Comparison of ENCODE assay signal across 1 cellular context in genomic region chr16:3003582-3004270, GRCh38.
TF ChIP-seq lines count a peak whose summit lies in the region.

No MANE protein-coding gene starts in this region.

TF ChIP-seq in HepG2, 621 proteins besides CTCF, POLR2A, EP300 and RAD21 (continued from another document and continues in another):
- TF ChIP-seq MAX (IDR thresholded peaks at IDR 0.05) (peak; percentile 79), ZNF580 (CRISPR knock-in tag; IDR thresholded peaks at IDR 0.05; ENCODE audit: borderline replicate concordance, low read depth) (peak; percentile 76; the same call in 1 of the 2 replicates), ZNF678 (CRISPR knock-in tag; IDR thresholded peaks at IDR 0.05) (no peak), ARID5B (CRISPR knock-in tag; IDR thresholded peaks at IDR 0.05) (peak; percentile 28; the same call in 1 of the 2 replicates), NONO (IDR thresholded peaks at IDR 0.05) (no peak), NONO (CRISPR knock-in tag; conservative IDR thresholded peaks at IDR 0.05) (no peak), GATAD1 (CRISPR knock-in tag; IDR thresholded peaks at IDR 0.05) (peak; percentile 71; the same call in 1 of the 2 replicates), TBX2 (CRISPR knock-in tag; IDR thresholded peaks at IDR 0.05; ENCODE audit: borderline replicate concordance) (peak; percentile 71), ZNF33A (CRISPR knock-in tag; IDR thresholded peaks at IDR 0.05; ENCODE audit: borderline replicate concordance) (no peak), FOXA3 (CRISPR knock-in tag; IDR thresholded peaks at IDR 0.05) (peak; percentile 35; the same call in 1 of the 2 replicates), ZBTB42 (CRISPR knock-in tag; IDR thresholded peaks at IDR 0.05) (0 out of 2 replicates have a peak, but pooled peaks have one; percentile 39), SATB2 (CRISPR knock-in tag; IDR thresholded peaks at IDR 0.05) (no peak), KLF11 (CRISPR knock-in tag; IDR thresholded peaks at IDR 0.05) (0 out of 2 replicates have a peak, but pooled peaks have one; percentile 55), ZNF10 (CRISPR knock-in tag; IDR thresholded peaks at IDR 0.05; ENCODE audit: borderline replicate concordance, low read depth) (no peak), KMT2B (CRISPR knock-in tag; IDR thresholded peaks at IDR 0.05) (peak; percentile 53; the same call in 1 of the 2 replicates), ARNT2 (CRISPR knock-in tag; IDR thresholded peaks at IDR 0.05; ENCODE audit: low read depth) (peak; percentile 30; the same call in 1 of the 2 replicates), USF2 (IDR thresholded peaks at IDR 0.05; ENCODE audit: low read depth, low read length) (0 out of 2 replicates have a peak, but pooled peaks have one; percentile 7), USF2 (CRISPR knock-in tag; IDR thresholded peaks at IDR 0.05; ENCODE audit: borderline replicate concordance) (no peak), ZNF205 (CRISPR knock-in tag; IDR thresholded peaks at IDR 0.05) (0 out of 2 replicates have a peak, but pooled peaks have one; percentile 28), ZNF362 (CRISPR knock-in tag; IDR thresholded peaks at IDR 0.05; ENCODE audit: borderline replicate concordance) (peak; percentile 95), NFKBIZ (CRISPR knock-in tag; IDR thresholded peaks at IDR 0.05) (0 out of 2 replicates have a peak, but pooled peaks have one; percentile 19), MXI1 (IDR thresholded peaks at IDR 0.05; ENCODE audit: borderline replicate concordance, low read depth, low read length) (peak; percentile 70; the same call in 1 of the 3 replicates), TEAD3 (CRISPR knock-in tag; optimal IDR thresholded peaks at IDR 0.05; ENCODE audit: borderline replicate concordance) (peak; percentile 69), ZNF280D (CRISPR knock-in tag; IDR thresholded peaks at IDR 0.05) (no peak), ZNF350 (CRISPR knock-in tag; IDR thresholded peaks at IDR 0.05; ENCODE audit: borderline replicate concordance, low read depth) (peak; percentile 62; the same call in 1 of the 2 replicates), ZNF891 (CRISPR knock-in tag; IDR thresholded peaks at IDR 0.05) (no peak), MAZ (IDR thresholded peaks at IDR 0.05; ENCODE audit: borderline replicate concordance, low read depth, low read length) (peak; percentile 36; the same call in 1 of the 2 replicates), MAZ (CRISPR knock-in tag; IDR thresholded peaks at IDR 0.05; ENCODE audit: low read depth) (peak; percentile 85), XRCC5 (optimal IDR thresholded peaks at IDR 0.05; ENCODE audit: low read length) (peak; percentile 75), ELF1 (CRISPR knock-in tag; IDR thresholded peaks at IDR 0.05) (peak; percentile 48; the same call in 1 of the 2 replicates), ZZZ3 (CRISPR knock-in tag; IDR thresholded peaks at IDR 0.05; ENCODE audit: borderline replicate concordance) (no peak), PATZ1 (CRISPR knock-in tag; IDR thresholded peaks at IDR 0.05) (peak; percentile 50; the same call in 1 of the 2 replicates), ZNF446 (CRISPR knock-in tag; IDR thresholded peaks at IDR 0.05) (no peak), THAP11 (CRISPR knock-in tag; IDR thresholded peaks at IDR 0.05) (peak; percentile 91), RBFOX2 (IDR thresholded peaks at IDR 0.05; ENCODE audit: low read depth, low read length) (peak; percentile 53), KAT8 (CRISPR knock-in tag; IDR thresholded peaks at IDR 0.05) (peak; percentile 39; the same call in 1 of the 2 replicates), PITX1 (CRISPR knock-in tag; IDR thresholded peaks at IDR 0.05) (peak; percentile 50; the same call in 1 of the 2 replicates), THAP8 (CRISPR knock-in tag; IDR thresholded peaks at IDR 0.05; ENCODE audit: borderline replicate concordance) (no peak), HNF1B (CRISPR knock-in tag; IDR thresholded peaks at IDR 0.05) (peak; percentile 72; the same call in 1 of the 2 replicates), TFDP2 (CRISPR knock-in tag; IDR thresholded peaks at IDR 0.05) (peak; percentile 95), ZFP82 (CRISPR knock-in tag; IDR thresholded peaks at IDR 0.05; ENCODE audit: borderline replicate concordance) (no peak), SOX13 (IDR thresholded peaks at IDR 0.05) (no peak), SOX13 (CRISPR knock-in tag; conservative IDR thresholded peaks at IDR 0.05 in 1 of 2, IDR thresholded peaks at IDR 0.05 in 1 of 2) (peak in 1 of 2 experiments; percentile 45; a peak in 1 of 4 replicates), HOXA3 (CRISPR knock-in tag; IDR thresholded peaks at IDR 0.05) (peak; percentile 48; the same call in 1 of the 2 replicates), GLMP (CRISPR knock-in tag; IDR thresholded peaks at IDR 0.05; ENCODE audit: borderline replicate concordance) (no peak), ZC3H4 (CRISPR knock-in tag; IDR thresholded peaks at IDR 0.05; ENCODE audit: borderline replicate concordance) (no peak), ZNF331 (CRISPR knock-in tag; IDR thresholded peaks at IDR 0.05) (0 out of 2 replicates have a peak, but pooled peaks have one; percentile 31)
